15 cellular contexts compared by ENCODE assay signal in the genomic region with DNA sequence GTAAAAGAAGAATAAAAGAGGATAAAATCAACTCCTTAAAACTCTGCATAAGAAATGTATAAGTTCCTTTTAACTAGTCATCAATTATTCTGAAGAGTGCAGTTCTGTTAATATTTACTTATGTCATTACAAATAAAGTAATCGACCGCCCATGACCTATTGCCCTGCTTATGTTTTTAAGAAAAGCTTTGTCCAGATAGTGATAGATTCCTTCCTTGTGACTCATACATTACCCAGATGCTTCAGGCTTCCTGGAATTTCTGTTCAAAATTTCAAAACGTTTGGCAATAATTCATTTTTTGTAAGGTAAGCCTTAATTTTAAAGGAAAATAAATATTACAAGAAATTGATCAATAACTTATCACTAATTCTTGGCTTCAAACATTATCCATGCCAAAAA.
DNase-seq lines count a peak whose midpoint lies in the region; ATAC-seq, FAIRE-seq and TF ChIP-seq lines count a peak whose summit lies in the region.
"Had no signal": no experiment of that assay in that cellular context is flagged by ENCODE, and none has a peak within 500 bp of the region (broad histone marks: within the 10 kb centered on the region; RNA-seq: fewer than 3 reads in every experiment).

No MANE protein-coding gene starts in this region.

- no peaks in the 10 kb centered on the region for H3K9me3 ChIP-seq in breast epithelium
- H3K9me3 ChIP-seq in body of pancreas: no peaks in the 10 kb centered on the region
- H3K9me3 ChIP-seq in lower lobe of right lung: no peaks in the 10 kb centered on the region
- H3K9me3 ChIP-seq: heart left ventricle, ovary, upper lobe of right lung had no signal

- H3K27ac ChIP-seq in breast epithelium (no peak overlapping the region), body of pancreas (peak overlapping the region in 1 of 4 donors; percentile 39), lower lobe of right lung (no peak overlapping the region)
- H3K27ac ChIP-seq: 22Rv1, heart left ventricle, ovary, upper lobe of right lung had no signal

- no peak for TF ChIP-seq CTCF in MCF 10A (IDR thresholded peaks at IDR 0.05; ENCODE audit: unreplicated experiment)
- TF ChIP-seq CTCF in breast epithelium (IDR thresholded peaks at IDR 0.05): no peak
- TF ChIP-seq CTCF in body of pancreas (IDR thresholded peaks at IDR 0.05): no peak
- TF ChIP-seq CTCF in lower lobe of right lung (IDR thresholded peaks at IDR 0.05): no peak

- no TSS peak for BruUV-seq in MCF 10A (replicated peaks; lab: Mats Ljungman, UMichigan)

- H3K4me1 ChIP-seq in breast epithelium: no peaks in the 10 kb centered on the region
- H3K4me1 ChIP-seq in body of pancreas: peaks cover 10% of the 10 kb centered on the region
- H3K4me1 ChIP-seq in lower lobe of right lung: no peaks in the 10 kb centered on the region
- H3K4me1 ChIP-seq: heart left ventricle, upper lobe of right lung had no signal

- CTCF ChIA-PET in MCF 10A (lab: Yijun Ruan, JAX): no interaction called here

- DNase-seq in MCF 10A (ENCODE audit: unreplicated experiment) (peak; percentile 43), breast epithelium (ENCODE audit: low spot score in 2 of 2) (no peak), body of pancreas (peak in 1 of 4 donors; percentile 29), iris pigment epithelial cell (ENCODE audit: low read depth) (peak; percentile 73), urothelium cell line (ENCODE audit: low spot score) (peak; percentile 36), NCI-H1417 treated with DMSO at 0.1 percent for 48 hours (lab: John Stamatoyannopoulos, UW) (no peak), lower lobe of right lung (no peak)
- DNase-seq: heart left ventricle, NCI-H1092, NCI-H510A treated with DMSO at 0.1 percent for 48 hours, ovary, upper lobe of right lung had no signal

- FAIRE-seq in urothelium cell line (lab: Jason Lieb, UNC): no peak

- no peaks in the 10 kb centered on the region for H3K27me3 ChIP-seq in breast epithelium
- H3K27me3 ChIP-seq in body of pancreas: no peaks in the 10 kb centered on the region
- no peaks in the 10 kb centered on the region for H3K27me3 ChIP-seq in lower lobe of right lung (ENCODE audit: low read depth)
- H3K27me3 ChIP-seq: heart left ventricle, ovary, upper lobe of right lung had no signal

- no peaks in the 10 kb centered on the region for H3K9me3 Mint-ChIP-seq in MCF 10A (ENCODE audit: unreplicated experiment)

- intact Hi-C loops in MCF 10A (cut with micrococcal nuclease) (no loop called here), breast epithelium (cut with DNase I; ENCODE audit: low total_unique reads) (no loop called here), body of pancreas (cut with DNase I) (no loop called here), lower lobe of right lung (cut with DNase I) (no loop called here)

- H3K4me3 ChIP-seq in breast epithelium (no peak overlapping the region), body of pancreas (no peak overlapping the region), lower lobe of right lung (no peak overlapping the region)
- H3K4me3 ChIP-seq: heart left ventricle, ovary, upper lobe of right lung had no signal

- H3K36me3 ChIP-seq in breast epithelium: no peaks in the 10 kb centered on the region
- H3K36me3 ChIP-seq in body of pancreas (replicated peaks in 1 of 2; ENCODE audit: insufficient read depth in 1 of 2, low read depth in 2 of 2): no peaks in the 10 kb centered on the region
- no peaks in the 10 kb centered on the region for H3K36me3 ChIP-seq in lower lobe of right lung
- H3K36me3 ChIP-seq: heart left ventricle, ovary, upper lobe of right lung had no signal

- H3K36me3 Mint-ChIP-seq in MCF 10A (ENCODE audit: insufficient read depth, unreplicated experiment): no peaks in the 10 kb centered on the region
- H3K36me3 Mint-ChIP-seq: activated naive CD8-positive, alpha-beta T cell had no signal

- TF ChIP-seq POLR2A in breast epithelium (IDR thresholded peaks at IDR 0.05) (no peak), body of pancreas (IDR thresholded peaks at IDR 0.05) (no peak)

- no peaks in the 10 kb centered on the region for H3K4me1 Mint-ChIP-seq in MCF 10A (ENCODE audit: insufficient read depth, unreplicated experiment)

- ATAC-seq in body of pancreas (peak; percentile 89), lower lobe of right lung (no peak), GM18861 (IDR thresholded peaks at IDR 0.05; ENCODE audit: unreplicated experiment) (no peak)
- ATAC-seq: heart left ventricle, upper lobe of right lung had no signal

- POLR2A ChIA-PET in MCF 10A (lab: Yijun Ruan, JAX): no interaction called here

- H3K4me3 Mint-ChIP-seq in MCF 10A (ENCODE audit: unreplicated experiment): no peak overlapping the region
- H3K4me3 Mint-ChIP-seq: activated naive CD8-positive, alpha-beta T cell had no signal

- H3K27ac Mint-ChIP-seq in MCF 10A (ENCODE audit: low read depth, unreplicated experiment): no peak overlapping the region
- H3K27ac Mint-ChIP-seq: activated naive CD8-positive, alpha-beta T cell had no signal

- 8 to 10% methylated on average over 3 of the region's 3 CpGs for WGBS in body of pancreas, 2 donors

- no peaks in the 10 kb centered on the region for H3K27me3 Mint-ChIP-seq in MCF 10A (ENCODE audit: insufficient read depth, unreplicated experiment)
- H3K27me3 Mint-ChIP-seq: activated naive CD8-positive, alpha-beta T cell had no signal

Comparison
In these comparisons a context has a peak if more than half of its experiments do, and no peak if none do; other contexts are left out.
1. DNase-seq: peak in MCF 10A (single experiment), iris pigment epithelial cell (single experiment) and urothelium cell line (single experiment); none in breast epithelium (0 of 2), NCI-H1417 treated with DMSO at 0.1 percent for 48 hours (single experiment) and lower lobe of right lung (single experiment).